ENCODE assay signal across 12 cellular contexts in genomic region chr11:119115484-119116234, GRCh38. TPM values are rescaled to one million over a fixed set of nuclear protein-coding genes. Genes with fewer than 3 reads are reported as not detected.
DNase-seq lines count a peak whose midpoint lies in the region; ATAC-seq lines count a peak whose summit lies in the region.
"Had no signal": no experiment of that assay in that cellular context is flagged by ENCODE, and none has a peak within 500 bp of the region (broad histone marks: within the 10 kb centered on the region; RNA-seq: fewer than 3 reads in every experiment).

No MANE protein-coding gene starts in this region.

- peaks cover 68% of the 10 kb centered on the region for H3K36me3 Mint-ChIP-seq in activated CD8-positive, alpha-beta T cell treated with anti-CD3 and anti-CD28 coated beads, Interleukin-2, amount 10 ng/mL, durations not matched to agents 7 days and 5 days (ENCODE audit: low read depth)

- DNase-seq in H7 (peak; percentile 62), left ventricle myocardium superior (peak; percentile 66), NCI-H1930 (lab: John Stamatoyannopoulos, UW) (no peak), iPS-NIHi11 (ENCODE audit: low spot score) (no peak)
- DNase-seq in activated CD8-positive, alpha-beta T cell treated with anti-CD3 and anti-CD28 coated beads, Interleukin-2, amount 10 ng/mL, durations not matched to agents 7 days and 5 days = peak; percentile 59
- DNase-seq in stimulated activated CD4-positive, alpha-beta T cell treated with anti-CD3 and anti-CD28 coated beads, Interleukin-1b, Interleukin-23, amount 100 ng/mL, for 48 hours = peak; percentile 19
- DNase-seq: DMS79, dorsolateral prefrontal cortex had no signal

- H3K4me3 Mint-ChIP-seq in activated CD8-positive, alpha-beta T cell treated with anti-CD3 and anti-CD28 coated beads, Interleukin-2, amount 10 ng/mL, durations not matched to agents 7 days and 5 days = peak overlapping the region; percentile 71
- H3K4me3 Mint-ChIP-seq: type B pancreatic cell had no signal

- H3K36me3 ChIP-seq in H7 (replicated peaks; ENCODE audit: control insufficient read depth, insufficient read depth, low read length) = 0 out of 2 replicates have a peak, but pooled peaks cover 2% of the 10 kb centered on the region

- H3K4me3 ChIP-seq in H7 (ENCODE audit: insufficient read depth, low read depth, low read length) = no peak overlapping the region

- H3K4me1 Mint-ChIP-seq in activated CD8-positive, alpha-beta T cell treated with anti-CD3 and anti-CD28 coated beads, Interleukin-2, amount 10 ng/mL, durations not matched to agents 7 days and 5 days (ENCODE audit: low read depth) = peaks cover 46% of the 10 kb centered on the region

- POLR2A ChIA-PET in activated CD8-positive, alpha-beta T cell treated with anti-CD3 and anti-CD28 coated beads, Interleukin-2, amount 10 ng/mL, durations not matched to agents 7 days and 5 days (lab: Charles Lee) = interaction anchor here (0.9 to 1.9 kb wide), 6 partner anchors 9 to 21 kb away, joined by 3 to 14 read pairs (median 6); partner anchors contain the start of genes C2CD2L and DPAGT1

- H3K9me3 Mint-ChIP-seq in activated CD8-positive, alpha-beta T cell treated with anti-CD3 and anti-CD28 coated beads, Interleukin-2, amount 10 ng/mL, durations not matched to agents 7 days and 5 days (ENCODE audit: insufficient read depth) = no peaks in the 10 kb centered on the region
- H3K9me3 Mint-ChIP-seq: IgD-negative memory B cell, type B pancreatic cell had no signal

- peak overlapping the region; percentile 97 for H3K27ac Mint-ChIP-seq in activated CD8-positive, alpha-beta T cell treated with anti-CD3 and anti-CD28 coated beads, Interleukin-2, amount 10 ng/mL, durations not matched to agents 7 days and 5 days
- H3K27ac Mint-ChIP-seq: type B pancreatic cell had no signal

- no peaks in the 10 kb centered on the region for H3K27me3 Mint-ChIP-seq in activated CD8-positive, alpha-beta T cell treated with anti-CD3 and anti-CD28 coated beads, Interleukin-2, amount 10 ng/mL, durations not matched to agents 7 days and 5 days (ENCODE audit: low read depth)
- H3K27me3 Mint-ChIP-seq: IgD-negative memory B cell, type B pancreatic cell had no signal

- ATAC-seq in activated CD8-positive, alpha-beta T cell treated with anti-CD3 and anti-CD28 coated beads, Interleukin-2, amount 10 ng/mL, durations not matched to agents 7 days and 5 days = peak; percentile 75
- peak; percentile 60 for ATAC-seq in left ventricle myocardium superior
- ATAC-seq in HG02938 (IDR thresholded peaks at IDR 0.05; ENCODE audit: unreplicated experiment) = no peak
- no peak for ATAC-seq in GM19467 (IDR thresholded peaks at IDR 0.05; ENCODE audit: unreplicated experiment)

- CTCF ChIA-PET in activated CD8-positive, alpha-beta T cell treated with anti-CD3 and anti-CD28 coated beads, Interleukin-2, amount 10 ng/mL, durations not matched to agents 7 days and 5 days (lab: Charles Lee) = interaction anchor here (0.7 to 1.9 kb wide), 7 partner anchors 9 to 205 kb away, joined by 3 to 6 read pairs (median 4); partner anchors contain the start of genes C2CD2L, DPAGT1, HMBS and NLRX1

- intact Hi-C loops in left ventricle myocardium superior (cut with micrococcal nuclease) = no loop called here

- H3K27me3 ChIP-seq in H7 (ENCODE audit: control insufficient read depth, insufficient read depth, low read length) = no peaks in the 10 kb centered on the region
- H3K27me3 ChIP-seq: dorsolateral prefrontal cortex had no signal

RNA-seq across cellular contexts. Expression of gene HINFP, which starts 5.7 kb away (rescaled TPM):
- total RNA-seq in H7 (2014; rRNA removed; shearing (Covaris generic)) = 21.2 and 33.2 TPM in 2 replicates
- 10 to 100 TPM; 36.1 to 40.9 TPM for total RNA-seq in activated CD8-positive, alpha-beta T cell treated with anti-CD3 and anti-CD28 coated beads, Interleukin-2, amount 10 ng/mL, durations not matched to agents 7 days and 5 days
- 12.8 TPM for total RNA-seq in left ventricle myocardium superior

RNA-seq across cellular contexts. Expression of gene C2CD2L, which starts 8.5 kb away (rescaled TPM):
- 4.8 and 7.0 TPM in 2 replicates for total RNA-seq in H7 (2014; rRNA removed; shearing (Covaris generic))
- 10 to 100 TPM; 33.2 to 35.2 TPM for total RNA-seq in activated CD8-positive, alpha-beta T cell treated with anti-CD3 and anti-CD28 coated beads, Interleukin-2, amount 10 ng/mL, durations not matched to agents 7 days and 5 days
- 9.6 TPM for total RNA-seq in left ventricle myocardium superior

RNA-seq across cellular contexts. Expression of gene DPAGT1, which starts 14.0 kb away (rescaled TPM):
- total RNA-seq in H7 (2014; rRNA removed; shearing (Covaris generic)) = 30.7 and 44.3 TPM in 2 replicates
- total RNA-seq in activated CD8-positive, alpha-beta T cell treated with anti-CD3 and anti-CD28 coated beads, Interleukin-2, amount 10 ng/mL, durations not matched to agents 7 days and 5 days = 10 to 100 TPM; 52.5 to 57.7 TPM
- total RNA-seq in left ventricle myocardium superior = 18.6 TPM

RNA-seq across cellular contexts. Expression of gene HMBS, which starts 31.0 kb away (rescaled TPM):
- total RNA-seq in H7 (2014; rRNA removed; shearing (Covaris generic)) = 12.2 and 14.3 TPM in 2 replicates
- total RNA-seq in activated CD8-positive, alpha-beta T cell treated with anti-CD3 and anti-CD28 coated beads, Interleukin-2, amount 10 ng/mL, durations not matched to agents 7 days and 5 days = 10 to 100 TPM; 31.0 to 32.5 TPM
- total RNA-seq in left ventricle myocardium superior = 24.9 TPM

RNA-seq across cellular contexts. Expression of gene ABCG4, which starts 33.2 kb away (rescaled TPM):
- total RNA-seq in H7 (2014; rRNA removed; shearing (Covaris generic)) = 0.31 and 0.37 TPM in 2 replicates
- total RNA-seq in activated CD8-positive, alpha-beta T cell treated with anti-CD3 and anti-CD28 coated beads, Interleukin-2, amount 10 ng/mL, durations not matched to agents 7 days and 5 days = under 1 TPM in 1 of 2 experiments, not detected in 1; 0.18 TPM
- 1.1 TPM for total RNA-seq in left ventricle myocardium superior

Comparison
In these comparisons a context has a peak if more than half of its experiments do, and no peak if none do; other contexts are left out.
1. DNase-seq: peak in H7 (single experiment), activated CD8-positive, alpha-beta T cell treated with anti-CD3 and anti-CD28 coated beads, Interleukin-2, amount 10 ng/mL, durations not matched to agents 7 days and 5 days (single experiment), left ventricle myocardium superior (single experiment) and stimulated activated CD4-positive, alpha-beta T cell treated with anti-CD3 and anti-CD28 coated beads, Interleukin-1b, Interleukin-23, amount 100 ng/mL, for 48 hours (single experiment); none in NCI-H1930 (0 of 2) and iPS-NIHi11 (single experiment).
2. ATAC-seq: peak in activated CD8-positive, alpha-beta T cell treated with anti-CD3 and anti-CD28 coated beads, Interleukin-2, amount 10 ng/mL, durations not matched to agents 7 days and 5 days (single experiment) and left ventricle myocardium superior (single experiment); none in HG02938 (single experiment) and GM19467 (single experiment).